Comparison of ENCODE assay signal across 23 cellular contexts in the genomic region with DNA sequence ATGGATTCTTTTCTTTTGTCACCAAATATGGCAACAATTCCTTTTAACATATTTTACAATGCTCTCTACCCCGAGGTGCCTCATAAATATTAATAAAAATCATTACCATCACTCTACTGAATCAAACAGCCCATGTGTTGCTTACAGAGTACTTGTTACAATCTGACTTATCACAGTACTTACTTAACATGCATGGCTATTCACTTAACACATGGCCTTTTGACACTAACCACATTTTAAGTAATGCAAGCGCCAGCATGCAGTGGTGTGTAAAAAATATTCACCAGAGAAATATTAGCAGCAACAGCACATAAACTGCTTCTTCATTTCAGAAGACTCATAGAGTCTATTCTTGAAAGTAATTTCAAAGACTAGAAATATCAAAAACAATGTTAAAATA.
"Had no signal": no experiment of that assay in that cellular context is flagged by ENCODE, and none has a peak within 500 bp of the region (broad histone marks: within the 10 kb centered on the region; RNA-seq: fewer than 3 reads in every experiment).

No MANE protein-coding gene starts in this region.

- H3K27ac Mint-ChIP-seq: memory B cell; naive thymus-derived CD4-positive, alpha-beta T cell had no signal

- H3K27me3 ChIP-seq: esophagus muscularis mucosa, gastrocnemius medialis, heart right ventricle, left lung had no signal

- H3K4me3 Mint-ChIP-seq: memory B cell; naive thymus-derived CD4-positive, alpha-beta T cell had no signal

- H3K9me3 Mint-ChIP-seq: memory B cell had no signal

- ATAC-seq: gastrocnemius medialis; heart right ventricle; left cardiac atrium; left lung; left ventricle myocardium superior; lower lobe of right lung; naive thymus-derived CD4-positive, alpha-beta T cell had no signal

- H3K27ac ChIP-seq: coronary artery, dorsolateral prefrontal cortex, esophagus muscularis mucosa, gastrocnemius medialis, heart right ventricle, left lung, lower lobe of right lung had no signal

- H3K9me3 ChIP-seq: esophagus muscularis mucosa, gastrocnemius medialis, lower lobe of right lung had no signal

- DNase-seq: dermis blood vessel endothelial cell; dorsolateral prefrontal cortex; effector CD4-positive, alpha-beta T cell; effector memory CD4-positive, alpha-beta T cell; foreskin melanocyte; gastrocnemius medialis; glutamatergic neuron; head of caudate nucleus; heart right ventricle; hippocampal formation; left cardiac atrium; left lung; left ventricle myocardium superior; lower lobe of right lung; midbrain; naive thymus-derived CD4-positive, alpha-beta T cell had no signal

- H3K36me3 Mint-ChIP-seq: memory B cell; naive thymus-derived CD4-positive, alpha-beta T cell had no signal

- H3K4me1 Mint-ChIP-seq: memory B cell had no signal

- H3K4me1 ChIP-seq: esophagus muscularis mucosa, gastrocnemius medialis, left lung, lower lobe of right lung had no signal

- H3K36me3 ChIP-seq: esophagus muscularis mucosa, gastrocnemius medialis, heart right ventricle, left lung, lower lobe of right lung had no signal

- H3K4me3 ChIP-seq: coronary artery, dorsolateral prefrontal cortex, esophagus muscularis mucosa, gastrocnemius medialis, heart right ventricle, left lung, lower lobe of right lung had no signal

- FAIRE-seq: colon, endothelial cell of umbilical vein, islet of Langerhans, keratinocyte had no signal
